In the genomic region with DNA sequence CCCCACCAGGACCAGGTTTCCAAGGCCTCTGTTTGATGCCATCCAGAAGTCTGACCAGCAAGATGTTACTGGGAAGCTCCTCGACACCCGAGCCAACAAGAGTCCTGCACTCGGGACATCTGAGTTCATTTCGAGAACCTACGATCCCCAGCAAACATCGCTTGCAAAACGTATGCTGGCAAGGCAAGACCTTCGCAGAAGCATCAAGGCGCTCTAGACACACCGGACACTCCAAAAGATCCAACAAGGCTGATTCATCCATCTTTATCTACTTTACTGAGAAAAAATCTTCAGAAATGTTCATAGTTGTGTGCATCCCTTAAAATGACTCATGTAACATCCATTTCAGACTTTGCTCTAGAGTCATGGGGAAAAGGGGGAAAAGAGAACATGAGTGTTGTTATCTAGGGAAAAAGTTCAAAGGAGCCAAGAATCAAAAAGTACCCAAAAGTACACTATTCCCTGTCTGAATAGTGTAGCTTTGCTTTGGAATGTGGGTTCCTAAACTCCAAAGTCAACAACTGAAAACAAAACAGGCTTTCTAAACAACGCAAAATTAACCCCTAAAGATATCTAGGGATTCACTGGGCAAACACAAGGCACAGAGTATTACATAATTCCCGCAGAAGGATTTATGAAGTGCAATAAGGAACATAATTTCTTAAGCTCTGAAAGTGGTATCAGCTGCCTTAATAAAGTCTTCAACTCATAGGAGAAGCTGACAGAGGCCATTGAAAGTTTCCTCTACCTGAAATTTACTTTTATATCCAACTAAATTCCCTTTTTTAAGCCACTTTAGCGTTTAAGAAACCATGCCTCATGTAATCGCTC, we compare ENCODE assay signal across 8 cellular contexts. TPM values are rescaled to one million over a fixed set of nuclear protein-coding genes. Genes with fewer than 3 reads are reported as not detected.
A peak's percentile ranks its signal among the peaks of the same experiment; 100 is the strongest.
DNase-seq lines count a peak whose midpoint lies in the region; ATAC-seq and TF ChIP-seq lines count a peak whose summit lies in the region.

No MANE protein-coding gene starts in this region.

- DNase-seq in AG04449 (ENCODE audit: low read depth, low spot score), result peak; percentile 76
- DNase-seq in HFFc6, result peak; percentile 89
- DNase-seq in amniotic stem cell (lab: John Stamatoyannopoulos, UW), result peak; percentile 68
- DNase-seq in left lung, result no peak
- no peak for DNase-seq in tibial artery
- no peak for DNase-seq in OCI-M2 (lab: John Stamatoyannopoulos, UW; ENCODE audit: unreplicated experiment)
- no peak for DNase-seq in stimulated activated naive CD4-positive, alpha-beta T cell treated with Interleukin-2 at 50 U/mL for 16 hours (lab: John Stamatoyannopoulos, UW)

- H3K27ac ChIP-seq in left lung (peak overlapping the region; percentile 92 to 95), tibial artery (peak overlapping the region; percentile 86 to 91)

- peaks cover 6% of the 10 kb centered on the region; the same call in 1 of the 2 replicates for H3K27me3 Mint-ChIP-seq in HFFc6 (ENCODE audit: insufficient read depth)

- CTCF ChIA-PET in AG04449 (lab: Yijun Ruan, JAX), result interaction anchor here (0.7 to 3.4 kb wide), 20 partner anchors 8 to 274 kb away, joined by 3 to 23 read pairs (median 3); a partner anchor contains a TSS

- peaks cover 3% of the 10 kb centered on the region; the same call in 1 of the 2 replicates for H3K9me3 Mint-ChIP-seq in HFFc6

- H3K4me1 Mint-ChIP-seq in HFFc6 (ENCODE audit: low read depth), result peaks cover 50% of the 10 kb centered on the region

- TF ChIP-seq CTCF in AG04449 (IDR thresholded peaks at IDR 0.05; ENCODE audit: insufficient read depth, low read length, missing control alignments) (no peak), HFFc6 (IDR thresholded peaks at IDR 0.05) (no peak), left lung (IDR thresholded peaks at IDR 0.05) (no peak), tibial artery (IDR thresholded peaks at IDR 0.05) (no peak)

- H3K36me3 ChIP-seq in left lung, result no peaks in the 10 kb centered on the region
- peaks cover 0 to 1% (median 0%) of the 10 kb centered on the region in 3 donors for H3K36me3 ChIP-seq in tibial artery

- H3K27me3 ChIP-seq in left lung (peaks cover 0 to 10% of the 10 kb centered on the region in 2 donors), tibial artery (no peaks in the 10 kb centered on the region)

- POLR2A ChIA-PET in AG04449 (lab: Yijun Ruan, JAX), result interaction anchor here (0.8 to 1.7 kb wide), 8 partner anchors 13 to 259 kb away, joined by 3 to 6 read pairs (median 4); a partner anchor contains a TSS

- peak overlapping the region; percentile 90 for H3K4me3 Mint-ChIP-seq in HFFc6

- H3K4me3 ChIP-seq in AG04449 (ENCODE audit: low read depth, low read length) (peak overlapping the region; percentile 85), left lung (peak overlapping the region; percentile 84 to 98), tibial artery (peak overlapping the region; percentile 67 to 70)

- H3K36me3 Mint-ChIP-seq in HFFc6 (ENCODE audit: low read depth), result peaks cover 34% of the 10 kb centered on the region

- no peaks in the 10 kb centered on the region for H3K9me3 ChIP-seq in left lung
- no peaks in the 10 kb centered on the region for H3K9me3 ChIP-seq in tibial artery

- H3K4me1 ChIP-seq in left lung, result peaks cover 18 to 74% of the 10 kb centered on the region in 2 donors
- peaks cover 0 to 68% (median 21%) of the 10 kb centered on the region in 4 donors for H3K4me1 ChIP-seq in tibial artery

- ATAC-seq in left lung (peak; percentile 19), GM21367 (IDR thresholded peaks at IDR 0.05; ENCODE audit: unreplicated experiment) (no peak)

- intact Hi-C loops in left lung (cut with DNase I) (no loop called here), tibial artery (cut with DNase I; ENCODE audit: low total_unique reads) (no loop called here)

- peak overlapping the region; percentile 90 for H3K27ac Mint-ChIP-seq in HFFc6

RNA-seq across cellular contexts. Expression of a gene that starts 1.6 kb away (rescaled TPM):
- 10 to 100 TPM; 54.5 to 67.1 (median 57.1) TPM for total RNA-seq in HFFc6 (2021; fragmentation: NEBNext Ultra II Directional; extraction: Animal tissue kit (Norgen Biotek cat#: 25700))
- total RNA-seq in left lung, result 10 to 100 TPM; 24.0 to 39.4 TPM

Comparison
In these comparisons a context has a peak if more than half of its experiments do, and no peak if none do; other contexts are left out.
1. DNase-seq: peak in AG04449 (single experiment), HFFc6 (single experiment) and amniotic stem cell (single experiment); none in left lung (0 of 2), tibial artery (0 of 2), OCI-M2 (single experiment) and stimulated activated naive CD4-positive, alpha-beta T cell treated with Interleukin-2 at 50 U/mL for 16 hours (single experiment).
2. Peak in every context shown above with its lines, with median percentiles within 50 percentile points of each other: H3K4me3 ChIP-seq.